In genomic region chr16:1777375-1778199, GRCh38 we compare ENCODE assay signal across 2 cellular contexts.
TF ChIP-seq lines count a peak whose summit lies in the region.

No MANE protein-coding gene starts in this region.

TF ChIP-seq in GM12878, 131 proteins besides CTCF, POLR2A, EP300 and RAD21:
- TF ChIP-seq USF2 (IDR thresholded peaks at IDR 0.05; ENCODE audit: borderline replicate concordance, low read depth, low read length) (no peak), POLR2AphosphoS5 (IDR thresholded peaks at IDR 0.05; ENCODE audit: low read length) (peak; percentile 45; the same call in 1 of the 2 replicates)
TF ChIP-seq in GM12878: peak in this region for 1.

TF ChIP-seq in neural cell, 6 proteins besides CTCF, POLR2A, EP300 and RAD21:
- TF ChIP-seq EZH2 (IDR thresholded peaks at IDR 0.05; ENCODE audit: borderline replicate concordance, insufficient read depth, low read length, poor library complexity, severe bottlenecking) = no peak
- no peak for TF ChIP-seq TAF1 (IDR thresholded peaks at IDR 0.05; ENCODE audit: low read depth)
- peak; percentile 10 for TF ChIP-seq POLR2AphosphoS5 (IDR thresholded peaks at IDR 0.05)
- no peak for TF ChIP-seq SMC3 (conservative IDR thresholded peaks at IDR 0.05; ENCODE audit: poor library complexity)
- TF ChIP-seq MXI1 (conservative IDR thresholded peaks at IDR 0.05; ENCODE audit: poor library complexity, severe bottlenecking) = no peak
